Comparison of ENCODE assay signal across 26 cellular contexts in genomic region chr2:1746174-1747064, GRCh38. TPM values are rescaled to one million over a fixed set of nuclear protein-coding genes. Genes with fewer than 3 reads are reported as not detected.
DNase-seq lines count a peak whose midpoint lies in the region; ATAC-seq, FAIRE-seq and TF ChIP-seq lines count a peak whose summit lies in the region.
"Had no signal": no experiment of that assay in that cellular context is flagged by ENCODE, and none has a peak within 500 bp of the region (broad histone marks: within the 10 kb centered on the region; RNA-seq: fewer than 3 reads in every experiment).

No MANE protein-coding gene starts in this region.

- no peaks in the 10 kb centered on the region for H3K9me3 Mint-ChIP-seq in activated CD8-positive, alpha-beta memory T cell treated with anti-CD3 and anti-CD28 coated beads, Interleukin-2, amount 10 ng/mL, durations not matched to agents 7 days and 5 days (ENCODE audit: low read depth)
- H3K9me3 Mint-ChIP-seq in astrocyte (ENCODE audit: unreplicated experiment) = no peaks in the 10 kb centered on the region
- H3K9me3 Mint-ChIP-seq: activated T-helper 2 cell treated with anti-CD3 and anti-CD28 coated beads, Interferon-gamma antibody, Interleukin-2, Interleukin-4, amounts not matched to agents 10 μg/mL and 5 μg/mL and 100 μg/mL, durations not matched to agents 14 hours and 24 hours and 36 hours had no signal

- intact Hi-C loops in mucosa of descending colon (cut with DNase I, micrococcal nuclease) = loop anchor here in 1 of 2 donors (10.0 kb wide), 2 partner anchors 72 to 152 kb away; no protein-coding TSS in a partner anchor
- intact Hi-C loops in sciatic nerve (cut with DNase I) = loop anchor here (10.0 kb wide), 1 partner anchor 92 kb away; no protein-coding TSS in a partner anchor

- no peak for TF ChIP-seq CTCF in astrocyte (IDR thresholded peaks at IDR 0.05; ENCODE audit: insufficient read depth, low read depth, low read length)
- TF ChIP-seq CTCF in mucosa of descending colon (IDR thresholded peaks at IDR 0.05) = no peak

- no peak overlapping the region for H3K27ac Mint-ChIP-seq in activated CD8-positive, alpha-beta memory T cell treated with anti-CD3 and anti-CD28 coated beads, Interleukin-2, amount 10 ng/mL, durations not matched to agents 7 days and 5 days
- no peak overlapping the region for H3K27ac Mint-ChIP-seq in astrocyte (ENCODE audit: unreplicated experiment)
- H3K27ac Mint-ChIP-seq: activated T-helper 2 cell treated with anti-CD3 and anti-CD28 coated beads, Interferon-gamma antibody, Interleukin-2, Interleukin-4, amounts not matched to agents 10 μg/mL and 5 μg/mL and 100 μg/mL, durations not matched to agents 14 hours and 24 hours and 36 hours had no signal

- DNase-seq in activated CD8-positive, alpha-beta memory T cell treated with anti-CD3 and anti-CD28 coated beads for 24 hours = peak; percentile 37
- DNase-seq in activated CD8-positive, alpha-beta memory T cell treated with anti-CD3 and anti-CD28 coated beads, Interleukin-2, amount 10 ng/mL, durations not matched to agents 7 days and 5 days = no peak
- DNase-seq in astrocyte (ENCODE audit: low read depth) (no peak), mucosa of descending colon (peak in 2 of 3 donors; percentile 0 to 16), sciatic nerve (ENCODE audit: low spot score) (peak; percentile 28), UCSD-AML1 (lab: John Stamatoyannopoulos, UW; ENCODE audit: unreplicated experiment) (no peak), NCI-H2107 treated with DMSO at 0.1 percent for 48 hours (lab: John Stamatoyannopoulos, UW; ENCODE audit: unreplicated experiment) (no peak)
- DNase-seq: AML-193; brain microvascular endothelial cell; Caco-2; colonic mucosa; midbrain; NCI-H1092; NCI-H187 treated with DMSO at 0.1 percent for 48 hours; NCI-H226; NCI-H774; occipital lobe; stimulated activated CD4-positive, alpha-beta T cell treated with anti-CD3 and anti-CD28 coated beads, Interleukin-12 subunit alpha, Interleukin-12 subunit beta, amount 100 ng/mL, for 4 hours had no signal

- H3K79me2 ChIP-seq in astrocyte (ENCODE audit: insufficient read depth, low read length) = peaks cover 30% of the 10 kb centered on the region

- H3K4me1 ChIP-seq in astrocyte (ENCODE audit: insufficient read depth, low read length) (peaks cover 38% of the 10 kb centered on the region), mucosa of descending colon (ENCODE audit: low read depth) (peaks cover 5% of the 10 kb centered on the region)
- H3K4me1 ChIP-seq: Caco-2, colonic mucosa had no signal

- H3K4me2 ChIP-seq in astrocyte (ENCODE audit: low read length) = no peak overlapping the region

- no peak for FAIRE-seq in astrocyte (lab: Jason Lieb, UNC)
- FAIRE-seq: GM12892, HepG2 had no signal

- H3K27ac ChIP-seq in astrocyte (ENCODE audit: low read depth, low read length) = no peak overlapping the region
- H3K27ac ChIP-seq: brain microvascular endothelial cell, colonic mucosa, upper lobe of left lung had no signal

- H3K27me3 Mint-ChIP-seq in activated CD8-positive, alpha-beta memory T cell treated with anti-CD3 and anti-CD28 coated beads, Interleukin-2, amount 10 ng/mL, durations not matched to agents 7 days and 5 days = peaks cover 44% of the 10 kb centered on the region
- peaks cover 25% of the 10 kb centered on the region for H3K27me3 Mint-ChIP-seq in astrocyte (ENCODE audit: low read depth, unreplicated experiment)

- H4K20me1 ChIP-seq in astrocyte (ENCODE audit: insufficient read depth, low read length) = peaks cover 15% of the 10 kb centered on the region

- H3K4me3 Mint-ChIP-seq in activated CD8-positive, alpha-beta memory T cell treated with anti-CD3 and anti-CD28 coated beads, Interleukin-2, amount 10 ng/mL, durations not matched to agents 7 days and 5 days = no peak overlapping the region
- peak overlapping the region; percentile 50 for H3K4me3 Mint-ChIP-seq in astrocyte (ENCODE audit: unreplicated experiment)

- no peak overlapping the region for H3K4me3 ChIP-seq in astrocyte (ENCODE audit: insufficient read depth, low read depth, low read length)
- no peak overlapping the region for H3K4me3 ChIP-seq in mucosa of descending colon
- H3K4me3 ChIP-seq: colonic mucosa, upper lobe of left lung had no signal

- ATAC-seq in activated CD8-positive, alpha-beta memory T cell treated with anti-CD3 and anti-CD28 coated beads, Interleukin-2, amount 10 ng/mL, durations not matched to agents 7 days and 5 days = no peak
- no peak for ATAC-seq in mucosa of descending colon
- no peak for ATAC-seq in sciatic nerve
- no peak for ATAC-seq in HG03457 (IDR thresholded peaks at IDR 0.05; ENCODE audit: unreplicated experiment)
- ATAC-seq: activated CD4-positive, CD25-positive, alpha-beta regulatory T cell treated with anti-CD3 and anti-CD28 coated beads, Interleukin-2, amount 50 U/mL, for 24 hours; heart left ventricle; HepG2; left colon had no signal

- H3K4me1 Mint-ChIP-seq in activated CD8-positive, alpha-beta memory T cell treated with anti-CD3 and anti-CD28 coated beads, Interleukin-2, amount 10 ng/mL, durations not matched to agents 7 days and 5 days = peaks cover 7% of the 10 kb centered on the region
- H3K4me1 Mint-ChIP-seq in astrocyte (ENCODE audit: low read depth, unreplicated experiment) = peaks cover 16% of the 10 kb centered on the region

- no peaks in the 10 kb centered on the region for H3K36me3 Mint-ChIP-seq in activated CD8-positive, alpha-beta memory T cell treated with anti-CD3 and anti-CD28 coated beads, Interleukin-2, amount 10 ng/mL, durations not matched to agents 7 days and 5 days
- peaks cover 9% of the 10 kb centered on the region for H3K36me3 Mint-ChIP-seq in astrocyte (ENCODE audit: low read depth, unreplicated experiment)

- CTCF ChIA-PET in activated CD8-positive, alpha-beta memory T cell treated with anti-CD3 and anti-CD28 coated beads, Interleukin-2, amount 10 ng/mL, durations not matched to agents 7 days and 5 days (lab: Charles Lee) = no interaction called here

- H3K9me3 ChIP-seq in astrocyte (ENCODE audit: insufficient read depth, low read depth, low read length) (no peaks in the 10 kb centered on the region), mucosa of descending colon (no peaks in the 10 kb centered on the region)
- H3K9me3 ChIP-seq: colonic mucosa, heart left ventricle, upper lobe of left lung had no signal

- no peak overlapping the region for H2AFZ ChIP-seq in astrocyte (ENCODE audit: low read depth, low read length)

- H3K27me3 ChIP-seq in astrocyte (ENCODE audit: insufficient read depth, low read length) = no peaks in the 10 kb centered on the region
- H3K27me3 ChIP-seq: brain microvascular endothelial cell had no signal

- H3K9ac ChIP-seq in astrocyte (ENCODE audit: low read length) = no peak overlapping the region

- H3K36me3 ChIP-seq in astrocyte (ENCODE audit: insufficient read depth, low read length) = no peaks in the 10 kb centered on the region
- no peaks in the 10 kb centered on the region for H3K36me3 ChIP-seq in mucosa of descending colon (ENCODE audit: low read depth)
- H3K36me3 ChIP-seq: colonic mucosa, heart left ventricle, upper lobe of left lung had no signal

RNA-seq across cellular contexts. Expression of gene PXDN, which starts 2.1 kb away (rescaled TPM):
- total RNA-seq in activated CD8-positive, alpha-beta memory T cell treated with anti-CD3 and anti-CD28 coated beads, Interleukin-2, amount 10 ng/mL, durations not matched to agents 7 days and 5 days = 1 to 10 TPM; 2.0 to 3.1 TPM
- total RNA-seq in astrocyte (417 and 467 TPM in 2 replicates), mucosa of descending colon (10 to 100 TPM in 2 of 3 donors, 1 to 10 TPM in 1; 9.3 to 52.4 (median 11.9) TPM), sciatic nerve (38.1 TPM)
- total RNA-seq: HepG2 had no signal

Comparison
In these comparisons a context has a peak if more than half of its experiments do, and no peak if none do; other contexts are left out.
1. DNase-seq: peak in activated CD8-positive, alpha-beta memory T cell treated with anti-CD3 and anti-CD28 coated beads for 24 hours (single experiment), mucosa of descending colon (2 of 3) and sciatic nerve (single experiment); none in activated CD8-positive, alpha-beta memory T cell treated with anti-CD3 and anti-CD28 coated beads, Interleukin-2, amount 10 ng/mL, durations not matched to agents 7 days and 5 days (single experiment), astrocyte (single experiment), UCSD-AML1 (single experiment) and NCI-H2107 treated with DMSO at 0.1 percent for 48 hours (single experiment).